8 cellular contexts compared by ENCODE assay signal in genomic region chr1:234997201-234998173, GRCh38.
DNase-seq lines count a peak whose midpoint lies in the region; ATAC-seq, FAIRE-seq and TF ChIP-seq lines count a peak whose summit lies in the region.

No MANE protein-coding gene starts in this region.

- peak; percentile 79 for FAIRE-seq in H54 (lab: Jason Lieb, UNC)

- H3K4me3 Mint-ChIP-seq in progenitor cell of endocrine pancreas (ENCODE audit: low read depth): no peak overlapping the region

- peak; percentile 93 for ATAC-seq in SK-N-SH treated with all-trans-retinoic acid at 6 μM for 48 hours
- ATAC-seq in omental fat pad (ENCODE audit: low FRiP score): peak; percentile 94
- ATAC-seq in HG03139 (IDR thresholded peaks at IDR 0.05; ENCODE audit: unreplicated experiment): no peak
- no peak for ATAC-seq in HG03097 (IDR thresholded peaks at IDR 0.05; ENCODE audit: low FRiP score, unreplicated experiment)

- DNase-seq in H54 (ENCODE audit: insufficient read length, low spot score) (peak; percentile 60), fibroblast of the conjunctiva (ENCODE audit: low read depth) (peak; percentile 97), omental fat pad (ENCODE audit: low spot score) (peak; percentile 99), progenitor cell of endocrine pancreas (ENCODE audit: low spot score, unreplicated experiment) (no peak)
- no peak for DNase-seq in stimulated activated CD4-positive, alpha-beta T cell treated with anti-CD3 and anti-CD28 coated beads, Interleukin-4, amount 100 ng/mL, for 1 hour

- no peaks in the 10 kb centered on the region for H3K27me3 Mint-ChIP-seq in progenitor cell of endocrine pancreas

- H3K4me1 Mint-ChIP-seq in progenitor cell of endocrine pancreas (ENCODE audit: low read depth): peaks cover 7% of the 10 kb centered on the region

- no peak for TF ChIP-seq CTCF in omental fat pad (IDR thresholded peaks at IDR 0.05)
- TF ChIP-seq CTCF in progenitor cell of endocrine pancreas (IDR thresholded peaks at IDR 0.05; ENCODE audit: unreplicated experiment): no peak

- no peaks in the 10 kb centered on the region for H3K9me3 Mint-ChIP-seq in progenitor cell of endocrine pancreas (ENCODE audit: low read depth)

- no peak for TF ChIP-seq POLR2A in H54 (IDR thresholded peaks at IDR 0.05; ENCODE audit: low read depth, low read length)

- H3K36me3 Mint-ChIP-seq in progenitor cell of endocrine pancreas (ENCODE audit: insufficient read depth): no peaks in the 10 kb centered on the region

- no peak overlapping the region for H3K27ac Mint-ChIP-seq in progenitor cell of endocrine pancreas

TF ChIP-seq in SK-N-SH treated with all-trans-retinoic acid at 6 μM for 48 hours, 23 proteins besides CTCF, POLR2A, EP300 and RAD21:
- peak; percentile 43; the same call in 1 of the 2 replicates for TF ChIP-seq PATZ1 (CRISPR knock-in tag; IDR thresholded peaks at IDR 0.05; ENCODE audit: borderline replicate concordance)
- TF ChIP-seq POU6F1 (CRISPR knock-in tag; IDR thresholded peaks at IDR 0.05; ENCODE audit: borderline replicate concordance, low read depth): peak; percentile 77; the same call in 1 of the 2 replicates
- TF ChIP-seq RARB (CRISPR knock-in tag; IDR thresholded peaks at IDR 0.05): no peak; the same call in 1 of the 2 replicates
- TF ChIP-seq ZNF565 (CRISPR knock-in tag; conservative IDR thresholded peaks at IDR 0.05; ENCODE audit: low read depth): no peak
- TF ChIP-seq TSHZ2 (CRISPR knock-in tag; IDR thresholded peaks at IDR 0.05): no peak
- TF ChIP-seq CSDC2 (CRISPR knock-in tag; IDR thresholded peaks at IDR 0.05): peak; percentile 47; the same call in 1 of the 2 replicates
- TF ChIP-seq ZC3H10 (CRISPR knock-in tag; IDR thresholded peaks at IDR 0.05): peak; percentile 7; the same call in 1 of the 2 replicates
- TF ChIP-seq ZFP3 (CRISPR knock-in tag; IDR thresholded peaks at IDR 0.05): peak; percentile 42
- no peak for TF ChIP-seq PPARA (CRISPR knock-in tag; IDR thresholded peaks at IDR 0.05; ENCODE audit: borderline replicate concordance)
- no peak for TF ChIP-seq CREB5 (CRISPR knock-in tag; IDR thresholded peaks at IDR 0.05; ENCODE audit: low read depth)
- peak; percentile 46; the same call in 1 of the 2 replicates for TF ChIP-seq TOX (CRISPR knock-in tag; IDR thresholded peaks at IDR 0.05; ENCODE audit: borderline replicate concordance)
- no peak for TF ChIP-seq ZNF8 (CRISPR knock-in tag; IDR thresholded peaks at IDR 0.05)
TF ChIP-seq in SK-N-SH treated with all-trans-retinoic acid at 6 μM for 48 hours: peak in this region for 6.

Comparison
In these comparisons a context has a peak if more than half of its experiments do, and no peak if none do; other contexts are left out.
1. DNase-seq: peak in H54 (single experiment), fibroblast of the conjunctiva (single experiment) and omental fat pad (single experiment); none in progenitor cell of endocrine pancreas (single experiment) and stimulated activated CD4-positive, alpha-beta T cell treated with anti-CD3 and anti-CD28 coated beads, Interleukin-4, amount 100 ng/mL, for 1 hour (single experiment).
2. ATAC-seq: peak in SK-N-SH treated with all-trans-retinoic acid at 6 μM for 48 hours (single experiment) and omental fat pad (single experiment); none in HG03139 (single experiment) and HG03097 (single experiment).